8 cellular contexts compared by ENCODE assay signal in the genomic region with DNA sequence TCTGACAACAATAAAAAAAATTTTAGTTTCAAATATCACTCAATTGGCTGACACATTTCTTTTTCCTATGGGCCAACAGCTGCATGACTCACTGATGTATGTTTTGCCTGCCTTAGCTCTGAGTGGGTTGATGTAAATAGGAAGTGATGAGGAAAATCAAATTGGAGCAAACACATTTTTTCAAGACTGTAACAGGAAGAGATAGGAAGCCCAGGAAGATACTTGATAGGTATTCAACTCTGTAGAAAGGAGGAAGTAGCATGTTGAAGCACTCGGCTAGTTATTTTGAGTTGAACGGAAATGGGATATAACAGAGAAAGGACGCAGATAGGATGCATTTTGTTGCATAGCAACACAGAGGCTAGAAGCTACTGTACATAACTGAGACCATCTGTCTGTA.
A peak's percentile ranks its signal among the peaks of the same experiment; 100 is the strongest.
DNase-seq lines count a peak whose midpoint lies in the region; ATAC-seq and TF ChIP-seq lines count a peak whose summit lies in the region.

No MANE protein-coding gene starts in this region.

- peaks cover 4 to 7% (median 6%) of the 10 kb centered on the region in 3 donors for H3K4me1 Mint-ChIP-seq in T-cell

- H3K27me3 Mint-ChIP-seq in T-cell = peaks cover 0 to 20% of the 10 kb centered on the region in 2 donors

- intact Hi-C loops in left colon (cut with DNase I, micrococcal nuclease) = no loop called here

- peak; percentile 41 for DNase-seq in AG09319 (ENCODE audit: extremely low read depth, low read depth)
- peak; percentile 95 for DNase-seq in KBM-7
- DNase-seq in T1000 (lab: John Stamatoyannopoulos, UW) = peak; percentile 28
- peak; percentile 55 for DNase-seq in kidney tubule cell (ENCODE audit: low spot score)
- no peak for DNase-seq in left colon
- no peak for DNase-seq in islet precursor cell
- no peak for DNase-seq in T-cell

- no peaks in the 10 kb centered on the region for H3K36me3 Mint-ChIP-seq in T-cell

- in situ Hi-C loops in KBM-7 (cut with MboI; ENCODE audit: low pct_unique_long_range_greater_than_20kb, low sequenced_read_pairs) = no loop called here

- H3K9me3 Mint-ChIP-seq in T-cell = no peaks in the 10 kb centered on the region

- CTCF ChIA-PET in T-cell (lab: Charles Lee) = no interaction called here

- TF ChIP-seq CTCF in AG09319 (IDR thresholded peaks at IDR 0.05; ENCODE audit: low read depth, low read length) = no peak

- POLR2A ChIA-PET in T-cell (lab: Charles Lee) = no interaction called here

- no peak overlapping the region for H3K4me3 Mint-ChIP-seq in T-cell

- ATAC-seq in left colon (no peak), T-cell (replicated peaks in 1 of 4) (no peak), HG03378 (IDR thresholded peaks at IDR 0.05; ENCODE audit: unreplicated experiment) (no peak)

- H3K27ac Mint-ChIP-seq in T-cell = no peak overlapping the region

Comparison
In these comparisons a context has a peak if more than half of its experiments do, and no peak if none do; other contexts are left out.
1. DNase-seq: peak in AG09319 (single experiment), KBM-7 (single experiment), T1000 (single experiment) and kidney tubule cell (single experiment); none in left colon (0 of 2), islet precursor cell (single experiment) and T-cell (0 of 34).